Comparison of ENCODE assay signal across 24 cellular contexts in the genomic region with DNA sequence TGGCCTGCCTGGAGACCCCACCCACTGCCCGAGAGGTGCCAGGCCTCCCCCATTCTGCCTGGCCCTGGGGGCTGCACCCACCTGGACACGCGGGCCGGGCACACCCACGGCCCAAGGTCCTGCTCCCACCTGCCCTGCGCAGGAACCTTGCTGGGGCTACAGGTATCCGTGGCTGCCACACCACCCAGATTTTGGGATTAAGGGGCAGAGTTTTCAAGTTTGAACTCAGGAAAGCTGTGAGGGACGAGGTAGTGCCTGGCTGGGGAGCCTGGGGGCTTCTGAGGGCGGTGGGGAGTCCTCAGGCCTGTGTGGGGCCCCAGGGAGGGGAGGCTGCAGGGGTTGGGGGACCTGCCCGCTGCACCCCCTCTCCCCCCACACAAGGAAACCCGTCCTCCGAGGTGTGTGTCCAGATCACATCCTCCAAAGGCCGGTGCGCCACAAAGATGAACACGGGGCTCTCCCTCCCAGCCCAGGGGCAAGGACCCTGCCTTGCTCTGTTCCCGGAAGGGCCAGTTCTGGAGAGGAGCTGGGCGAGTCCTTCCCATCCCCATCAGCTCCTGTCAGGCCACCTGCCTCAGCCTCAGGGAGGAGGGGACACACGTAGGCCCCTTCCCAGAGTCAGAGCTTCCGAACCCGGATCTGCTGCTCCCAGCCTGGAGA. TPM values are rescaled to one million over a fixed set of nuclear protein-coding genes. Genes with fewer than 3 reads are reported as not detected.
DNase-seq lines count a peak whose midpoint lies in the region; ATAC-seq and TF ChIP-seq lines count a peak whose summit lies in the region.
"Had no signal": no experiment of that assay in that cellular context is flagged by ENCODE, and none has a peak within 500 bp of the region (broad histone marks: within the 10 kb centered on the region; RNA-seq: fewer than 3 reads in every experiment).

No MANE protein-coding gene starts in this region.

- POLR2A ChIA-PET in WTC11 (lab: Charles Lee) = interaction anchor here (1.4 kb wide), 2 partner anchors 8 to 130 kb away, joined by 3 read pairs; no protein-coding TSS in a partner anchor

- H3K4me3 Mint-ChIP-seq in WTC11 = no peak overlapping the region
- peak overlapping the region; percentile 74 for H3K4me3 Mint-ChIP-seq in memory B cell
- no peak overlapping the region for H3K4me3 Mint-ChIP-seq in Calu3 (ENCODE audit: low read depth, unreplicated experiment)
- H3K4me3 Mint-ChIP-seq: GM23338, neural crest cell had no signal

- H3K36me3 ChIP-seq in BE2C = no peaks in the 10 kb centered on the region
- H3K36me3 ChIP-seq in DOHH2 (ENCODE audit: control insufficient read depth, low read length) = no peaks in the 10 kb centered on the region
- no peaks in the 10 kb centered on the region for H3K36me3 ChIP-seq in lower lobe of right lung
- H3K36me3 ChIP-seq: tibial artery had no signal

- CTCF ChIA-PET in WTC11 (lab: Charles Lee) = interaction anchor here (0.5 to 1.4 kb wide), 3 partner anchors 41 to 169 kb away, joined by 3 to 5 read pairs (median 4); no protein-coding TSS in a partner anchor
- CTCF ChIA-PET in Calu3 (lab: Charles Lee) = no interaction called here

- peaks cover 9% of the 10 kb centered on the region for H3K4me1 Mint-ChIP-seq in WTC11
- H3K4me1 Mint-ChIP-seq in memory B cell = peaks cover 30% of the 10 kb centered on the region
- H3K4me1 Mint-ChIP-seq in Calu3 (ENCODE audit: low read depth, unreplicated experiment) = peaks cover under 1% of the 10 kb centered on the region

- H4K20me1 ChIP-seq in DOHH2 (ENCODE audit: control insufficient read depth, insufficient read depth, low read depth, low read length) = no peaks in the 10 kb centered on the region

- H3K4me2 ChIP-seq in DOHH2 (ENCODE audit: low read length) = peak overlapping the region; percentile 51
- H3K4me2 ChIP-seq: GM23338 had no signal

- H3K27ac ChIP-seq in DOHH2 (ENCODE audit: low read depth, low read length) (no peak overlapping the region), lower lobe of right lung (no peak overlapping the region)
- H3K27ac ChIP-seq: body of pancreas, HL-60, skin epidermis, tibial artery had no signal

- no peaks in the 10 kb centered on the region for H3K9me2 ChIP-seq in DOHH2 (replicated peaks; ENCODE audit: control insufficient read depth, low read length)

- no peaks in the 10 kb centered on the region for H3K79me2 ChIP-seq in DOHH2 (ENCODE audit: control insufficient read depth, low read length)

- H3K27me3 Mint-ChIP-seq in WTC11 (ENCODE audit: low read depth) = peaks cover 15% of the 10 kb centered on the region
- peaks cover 5% of the 10 kb centered on the region for H3K27me3 Mint-ChIP-seq in memory B cell
- no peaks in the 10 kb centered on the region for H3K27me3 Mint-ChIP-seq in Calu3 (ENCODE audit: unreplicated experiment)

- no peaks in the 10 kb centered on the region for H3F3A ChIP-seq in DOHH2 (ENCODE audit: control insufficient read depth, insufficient read depth)

- H3K4me3 ChIP-seq in BE2C (ENCODE audit: low read depth, low read length) = no peak overlapping the region
- no peak overlapping the region for H3K4me3 ChIP-seq in DOHH2 (ENCODE audit: low read length)
- no peak overlapping the region for H3K4me3 ChIP-seq in lower lobe of right lung
- H3K4me3 ChIP-seq: body of pancreas, GM23338, skin epidermis, tibial artery had no signal

- no peak overlapping the region for H3K27ac Mint-ChIP-seq in WTC11
- peak overlapping the region; percentile 94 for H3K27ac Mint-ChIP-seq in memory B cell
- H3K27ac Mint-ChIP-seq in Calu3 (ENCODE audit: unreplicated experiment) = no peak overlapping the region
- H3K27ac Mint-ChIP-seq: activated T-helper 2 cell treated with anti-CD3 and anti-CD28 coated beads, Interferon-gamma antibody, Interleukin-2, Interleukin-4, amounts not matched to agents 10 μg/mL and 5 μg/mL and 100 μg/mL, durations not matched to agents 14 hours and 24 hours and 36 hours; GM23338 had no signal

- H3K9me3 Mint-ChIP-seq in WTC11 (no peaks in the 10 kb centered on the region), memory B cell (no peaks in the 10 kb centered on the region), Calu3 (ENCODE audit: low read depth, unreplicated experiment) (no peaks in the 10 kb centered on the region)
- H3K9me3 Mint-ChIP-seq: activated T-helper 2 cell treated with anti-CD3 and anti-CD28 coated beads, Interferon-gamma antibody, Interleukin-2, Interleukin-4, amounts not matched to agents 10 μg/mL and 5 μg/mL and 100 μg/mL, durations not matched to agents 14 hours and 24 hours and 36 hours; GM23338; neural crest cell had no signal

- H3K27me3 ChIP-seq in BE2C (peaks cover 45% of the 10 kb centered on the region), DOHH2 (ENCODE audit: control insufficient read depth, low read length) (peaks cover 54% of the 10 kb centered on the region), lower lobe of right lung (ENCODE audit: low read depth) (peaks cover 59% of the 10 kb centered on the region)
- H3K27me3 ChIP-seq: body of pancreas had no signal

- H3K36me3 Mint-ChIP-seq in WTC11 = no peaks in the 10 kb centered on the region
- H3K36me3 Mint-ChIP-seq in memory B cell = no peaks in the 10 kb centered on the region
- peaks cover 52% of the 10 kb centered on the region for H3K36me3 Mint-ChIP-seq in Calu3 (ENCODE audit: insufficient read depth, unreplicated experiment)

- intact Hi-C loops in lower lobe of right lung (cut with DNase I) = no loop called here
- intact Hi-C loops in Calu3 (cut with micrococcal nuclease; ENCODE audit: unreplicated experiment) = no loop called here

- H3K4me1 ChIP-seq in BE2C (no peaks in the 10 kb centered on the region), DOHH2 (ENCODE audit: control insufficient read depth, low read length) (peaks cover 47% of the 10 kb centered on the region), lower lobe of right lung (peaks cover 8% of the 10 kb centered on the region)

- DNase-seq in BE2C (peak; percentile 6), WTC11 (ENCODE audit: low spot score) (peak; percentile 10), memory B cell (ENCODE audit: low spot score in 2 of 2) (no peak), lower lobe of right lung (no peak), NCI-H146 treated with DMSO at 0.1 percent for 48 hours (lab: John Stamatoyannopoulos, UW; ENCODE audit: unreplicated experiment) (no peak), Calu3 (no peak)
- DNase-seq: NCI-H2081 treated with DMSO at 0.1 percent for 48 hours; NCI-H510A; NK-92 treated with Interleukin-12 subunit alpha and Interleukin-12 subunit beta, amount 100 ng/mL, for 24 hours; stimulated activated CD4-positive, alpha-beta T cell treated with anti-CD3 and anti-CD28 coated beads, Interleukin-2, amount 100 ng/mL, for 48 hours had no signal

- TF ChIP-seq CTCF in BE2C (IDR thresholded peaks at IDR 0.05; ENCODE audit: low read depth, low read length) = no peak
- no peak for TF ChIP-seq CTCF in DOHH2 (IDR thresholded peaks at IDR 0.05; ENCODE audit: low read depth, low read length, poor library complexity, severe bottlenecking)
- TF ChIP-seq CTCF in WTC11 (IDR thresholded peaks at IDR 0.05) = no peak
- no peak for TF ChIP-seq CTCF in lower lobe of right lung (IDR thresholded peaks at IDR 0.05)
- TF ChIP-seq CTCF in Calu3 (IDR thresholded peaks at IDR 0.05; ENCODE audit: unreplicated experiment) = no peak

- no TSS peak for BruUV-seq in Calu3 (replicated peaks; lab: Mats Ljungman, UMichigan)

- no peak for ATAC-seq in WTC11
- no peak for ATAC-seq in memory B cell (ENCODE audit: low read depth)
- ATAC-seq in lower lobe of right lung = no peak
- ATAC-seq in HG03469 (IDR thresholded peaks at IDR 0.05; ENCODE audit: unreplicated experiment) = no peak
- ATAC-seq: body of pancreas, GM23338 had no signal

- H3K9me3 ChIP-seq in BE2C (no peaks in the 10 kb centered on the region), DOHH2 (ENCODE audit: control insufficient read depth, insufficient read depth, low read length) (peaks cover 6% of the 10 kb centered on the region; the same call in 1 of the 2 replicates), lower lobe of right lung (no peaks in the 10 kb centered on the region)
- H3K9me3 ChIP-seq: body of pancreas, tibial artery had no signal

TF ChIP-seq in WTC11, 78 proteins besides CTCF, POLR2A, EP300 and RAD21 (continues in another document):
- no peak for TF ChIP-seq NR2C2 (CRISPR knock-in tag; IDR thresholded peaks at IDR 0.05)
- TF ChIP-seq, protein P1, sequence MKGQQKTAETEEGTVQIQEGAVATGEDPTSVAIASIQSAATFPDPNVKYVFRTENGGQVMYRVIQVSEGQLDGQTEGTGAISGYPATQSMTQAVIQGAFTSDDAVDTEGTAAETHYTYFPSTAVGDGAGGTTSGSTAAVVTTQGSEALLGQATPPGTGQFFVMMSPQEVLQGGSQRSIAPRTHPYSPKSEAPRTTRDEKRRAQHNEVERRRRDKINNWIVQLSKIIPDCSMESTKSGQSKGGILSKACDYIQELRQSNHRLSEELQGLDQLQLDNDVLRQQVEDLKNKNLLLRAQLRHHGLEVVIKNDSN (CRISPR knock-in tag; IDR thresholded peaks at IDR 0.05) = no peak
- no peak for TF ChIP-seq E2F5 (CRISPR knock-in tag; IDR thresholded peaks at IDR 0.05)

RNA-seq across cellular contexts. Expression of gene TTLL10, which starts 2.7 kb away (rescaled TPM):
- polyA plus RNA-seq in BE2C (2012; ENCODE audit: insufficient read depth, insufficient read length, low read depth) = not detected
- total RNA-seq in WTC11 (2021) (0.78 to 1.1 TPM (median 1.1 TPM) in 3 replicates), lower lobe of right lung (6.6 TPM), Calu3 (2022) (2.4 and 3.5 TPM in 2 replicates)
- total RNA-seq: activated T-helper 2 cell treated with anti-CD3 and anti-CD28 coated beads, Interferon-gamma antibody, Interleukin-2, Interleukin-4, amounts not matched to agents 10 μg/mL and 5 μg/mL and 100 μg/mL, durations not matched to agents 14 hours and 24 hours and 36 hours; fibroblast of lung; glomerular endothelial cell; MCF 10A; neural crest cell; pulmonary artery endothelial cell; SK-MEL-5 had no signal
- polyA plus RNA-seq: fibroblast of lung, GM23338 had no signal

RNA-seq across cellular contexts. Expression of gene TNFRSF18, which starts 35.4 kb away (rescaled TPM):
- not detected for polyA plus RNA-seq in BE2C (2012; ENCODE audit: insufficient read depth, insufficient read length, low read depth)
- total RNA-seq in WTC11 (2021) = 0.83 to 1.2 TPM (median 1.1 TPM) in 3 replicates
- total RNA-seq in lower lobe of right lung = 0.47 TPM
- 0.66 TPM in 1 of 2 replicates, not detected in the other for total RNA-seq in Calu3 (2022)
- total RNA-seq: body of pancreas, MCF 10A, neural crest cell, pulmonary artery endothelial cell, SK-MEL-5 had no signal
- polyA plus RNA-seq: fibroblast of lung had no signal

RNA-seq across cellular contexts. Expression of gene TNFRSF4, which starts 42.9 kb away (rescaled TPM):
- polyA plus RNA-seq in BE2C (2012; ENCODE audit: insufficient read depth, insufficient read length, low read depth) = 0.96 TPM
- total RNA-seq in WTC11 (2021) = 0.18 to 0.33 TPM in 2 of 3 replicates, not detected in the other
- 3.0 TPM for total RNA-seq in lower lobe of right lung
- total RNA-seq in Calu3 (2022) = not detected in 2 replicates
- total RNA-seq: GM23338, MCF 10A, SK-MEL-5 had no signal
- polyA plus RNA-seq: GM23338 had no signal

RNA-seq across cellular contexts. Expression of gene C1orf159, which starts 55.1 kb away (rescaled TPM):
- 32.0 TPM for polyA plus RNA-seq in BE2C (2012; ENCODE audit: insufficient read depth, insufficient read length, low read depth)
- total RNA-seq in WTC11 (2021) (13.9 to 17.8 TPM (median 14.0 TPM) in 3 replicates), lower lobe of right lung (11.7 TPM), Calu3 (2022) (32.4 and 34.7 TPM in 2 replicates)

Comparison
In these comparisons a context has a peak if more than half of its experiments do, and no peak if none do; other contexts are left out.
1. DNase-seq: peak in BE2C (single experiment) and WTC11 (single experiment); none in memory B cell (0 of 2), lower lobe of right lung (single experiment), NCI-H146 treated with DMSO at 0.1 percent for 48 hours (single experiment) and Calu3 (single experiment).